8 cellular contexts compared by ENCODE assay signal in the genomic region with DNA sequence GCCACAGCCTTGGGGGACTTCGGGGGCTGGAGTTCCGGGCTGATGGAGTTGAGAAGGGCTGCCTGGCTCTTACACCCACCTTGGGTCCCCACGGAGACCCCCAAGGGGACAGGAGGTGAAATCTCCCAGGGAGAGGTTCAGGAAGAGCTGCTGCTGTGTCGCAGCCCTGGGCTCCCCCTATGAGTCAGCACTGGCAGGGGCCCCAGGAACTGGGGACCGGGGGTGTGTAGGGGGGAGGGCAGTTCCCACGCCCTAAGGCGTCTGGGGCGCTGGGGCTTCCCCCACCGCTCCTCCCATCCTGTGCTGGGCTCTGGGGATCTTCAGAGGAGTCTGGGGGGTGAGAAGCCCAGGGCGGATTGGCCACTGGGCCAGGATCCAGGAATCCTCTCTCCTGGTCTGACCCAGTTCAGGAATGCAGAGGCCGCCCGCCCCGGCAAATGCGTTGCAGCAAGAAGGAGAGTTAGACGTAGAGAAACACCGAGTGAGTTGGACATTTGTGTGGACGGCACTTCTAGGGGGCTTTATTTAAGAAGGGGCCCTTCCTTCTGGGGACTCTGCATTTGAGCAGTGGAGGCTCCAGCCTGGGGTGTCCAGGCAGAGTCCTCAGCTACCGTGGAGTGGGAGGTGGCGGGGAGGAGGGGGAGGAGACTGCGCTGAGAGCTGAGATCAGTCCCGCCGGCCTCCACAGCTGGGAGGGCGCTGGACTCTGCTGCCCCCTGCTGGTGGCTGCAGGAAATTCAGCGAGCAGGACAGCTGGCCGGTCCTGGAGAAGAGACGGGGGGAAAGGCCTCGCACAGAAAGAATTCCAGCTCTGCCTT. TPM values are rescaled to one million over a fixed set of nuclear protein-coding genes. Genes with fewer than 3 reads are reported as not detected.
DNase-seq lines count a peak whose midpoint lies in the region; ATAC-seq and TF ChIP-seq lines count a peak whose summit lies in the region.

No MANE protein-coding gene starts in this region.

- peak overlapping the region; percentile 85 for H3K4me3 Mint-ChIP-seq in activated CD4-positive, alpha-beta T cell treated with anti-CD3 and anti-CD28 coated beads for 36 hours

- peak; percentile 99 for TF ChIP-seq CTCF in colonic mucosa (IDR thresholded peaks at IDR 0.05)

- H3K27me3 Mint-ChIP-seq in activated CD4-positive, alpha-beta T cell treated with anti-CD3 and anti-CD28 coated beads for 36 hours: peaks cover 25% of the 10 kb centered on the region

- ATAC-seq in HG03103 (IDR thresholded peaks at IDR 0.05; ENCODE audit: low read depth, unreplicated experiment) (peak; percentile 49), left lobe of liver (peak; percentile 98)
- peak; percentile 92 for ATAC-seq in activated CD4-positive, alpha-beta T cell treated with anti-CD3 and anti-CD28 coated beads for 36 hours

- no peaks in the 10 kb centered on the region for H3K4me1 ChIP-seq in colonic mucosa

- CTCF ChIA-PET in activated CD4-positive, alpha-beta T cell treated with anti-CD3 and anti-CD28 coated beads for 36 hours (lab: Charles Lee): interaction anchor here (0.5 to 6.8 kb wide), 33 partner anchors 10 to 618 kb away, joined by 3 to 105 read pairs (median 5); a partner anchor contains a TSS

- H3K9ac ChIP-seq in colonic mucosa (ENCODE audit: low read depth in 2 of 2, low read length in 2 of 2): peak overlapping the region; percentile 61 to 87

- H3K36me3 Mint-ChIP-seq in activated CD4-positive, alpha-beta T cell treated with anti-CD3 and anti-CD28 coated beads for 36 hours (ENCODE audit: low read depth): no peaks in the 10 kb centered on the region

- intact Hi-C loops in activated CD4-positive, alpha-beta T cell treated with anti-CD3 and anti-CD28 coated beads for 36 hours (cut with DNase I, micrococcal nuclease): loop anchor here (1.0 to 5.0 kb wide), 9 partner anchors 11 to 585 kb away; a partner anchor contains a TSS
- intact Hi-C loops in colonic mucosa (cut with DNase I): loop anchor here (2.0 to 5.0 kb wide), 2 partner anchors 77 to 265 kb away; no protein-coding TSS in a partner anchor

- peak overlapping the region; percentile 39 for H3K4me3 ChIP-seq in colonic mucosa

- peaks cover 37% of the 10 kb centered on the region for H3K4me1 Mint-ChIP-seq in activated CD4-positive, alpha-beta T cell treated with anti-CD3 and anti-CD28 coated beads for 36 hours

- H3K27me3 ChIP-seq in colonic mucosa: no peaks in the 10 kb centered on the region

- H3K9me3 Mint-ChIP-seq in activated CD4-positive, alpha-beta T cell treated with anti-CD3 and anti-CD28 coated beads for 36 hours (ENCODE audit: low read depth): no peaks in the 10 kb centered on the region

- peak; percentile 85 for DNase-seq in ACHN
- peak; percentile 70 for DNase-seq in NCI-H345 (lab: John Stamatoyannopoulos, UW)
- peak; percentile 94 for DNase-seq in activated CD4-positive, alpha-beta T cell treated with anti-CD3 and anti-CD28 coated beads for 36 hours
- peak; percentile 94 for DNase-seq in colonic mucosa
- DNase-seq in left lobe of liver (ENCODE audit: low spot score): peak; percentile 90
- DNase-seq in stimulated activated CD4-positive, alpha-beta T cell treated with anti-CD3 and anti-CD28 coated beads, Interleukin-2, amount 100 ng/mL, for 24 hours: peak; percentile 91

- H3K36me3 ChIP-seq in colonic mucosa: no peaks in the 10 kb centered on the region

- POLR2A ChIA-PET in activated CD4-positive, alpha-beta T cell treated with anti-CD3 and anti-CD28 coated beads for 36 hours (lab: Charles Lee): interaction anchor here (0.6 to 2.5 kb wide), 16 partner anchors 15 to 180 kb away, joined by 3 to 21 read pairs (median 5); a partner anchor contains a TSS

- H3K27ac Mint-ChIP-seq in activated CD4-positive, alpha-beta T cell treated with anti-CD3 and anti-CD28 coated beads for 36 hours: peak overlapping the region; percentile 96

- H3K27ac ChIP-seq in colonic mucosa: peak overlapping the region; percentile 87

- H3K9me3 ChIP-seq in colonic mucosa: no peaks in the 10 kb centered on the region

- TF ChIP-seq POLR2A in GM18526 (IDR thresholded peaks at IDR 0.05; ENCODE audit: extremely low read depth, insufficient read length): peak; percentile 62

- in situ Hi-C loops in ACHN (cut with HindIII; ENCODE audit: low pct_ligation_motif_present, low pct_unique_long_range_greater_than_20kb, low sequenced_read_pairs): no loop called here

RNA-seq across cellular contexts. Expression of a gene that starts 15.0 kb away (rescaled TPM):
- total RNA-seq in activated CD4-positive, alpha-beta T cell treated with anti-CD3 and anti-CD28 coated beads for 36 hours: 1 to 10 TPM; 1.2 to 1.6 TPM
- total RNA-seq in colonic mucosa (not detected), left lobe of liver (not detected)

RNA-seq across cellular contexts. Expression of a gene that starts 44.0 kb away (rescaled TPM):
- 1 to 10 TPM; 5.3 to 5.5 TPM for total RNA-seq in activated CD4-positive, alpha-beta T cell treated with anti-CD3 and anti-CD28 coated beads for 36 hours
- total RNA-seq in colonic mucosa: 10 to 100 TPM in 1 of 2 donors, 1 to 10 TPM in 1; 5.9 to 20.0 TPM
- total RNA-seq in left lobe of liver: 1.3 TPM

RNA-seq across cellular contexts. Expression of a gene that starts 44.1 kb away (rescaled TPM):
- 10 to 100 TPM; 30.2 to 34.3 TPM for total RNA-seq in activated CD4-positive, alpha-beta T cell treated with anti-CD3 and anti-CD28 coated beads for 36 hours
- total RNA-seq in colonic mucosa (100 to 1,000 TPM in 1 of 2 donors, 10 to 100 TPM in 1; 81.0 to 123 TPM), left lobe of liver (24.9 TPM)

Comparison
In these comparisons a context has a peak if more than half of its experiments do, and no peak if none do; other contexts are left out.
1. Peak in every context shown above with its lines: DNase-seq, ATAC-seq, H3K4me3 ChIP-seq and H3K27ac ChIP-seq.